ENCODE assay signal across 8 cellular contexts in the genomic region with DNA sequence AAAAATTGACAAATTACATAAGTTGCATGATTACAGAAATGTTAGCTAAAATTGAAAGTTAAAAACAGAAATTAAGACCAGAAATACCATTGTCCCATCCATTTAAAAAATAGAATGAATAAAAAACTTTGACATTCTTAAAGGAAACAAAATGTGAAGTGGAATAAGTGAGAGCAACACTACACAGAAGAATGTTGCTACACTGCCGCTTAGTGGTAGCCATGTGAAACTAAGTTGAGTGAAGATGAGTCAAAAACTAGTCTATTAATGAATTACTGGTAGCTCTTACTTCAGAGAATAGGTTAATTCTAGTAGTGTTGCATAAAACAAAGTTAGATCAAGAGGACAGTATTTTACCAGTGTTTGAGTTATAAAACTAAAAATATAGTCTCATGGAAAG.
DNase-seq lines count a peak whose midpoint lies in the region; ATAC-seq and TF ChIP-seq lines count a peak whose summit lies in the region.

No MANE protein-coding gene starts in this region.

- H3K27ac ChIP-seq in PC-3 (ENCODE audit: low read length) (no peak overlapping the region), uterus (no peak overlapping the region)

- intact Hi-C loops in PC-3 (cut with micrococcal nuclease) (loop anchor here (5.0 kb wide), 1 partner anchor 814 kb away; no protein-coding TSS in a partner anchor), uterus (cut with DNase I; ENCODE audit: low total_unique reads) (no loop called here)

- H3K27me3 ChIP-seq in PC-3 (ENCODE audit: low read length): no peaks in the 10 kb centered on the region
- no peaks in the 10 kb centered on the region for H3K27me3 ChIP-seq in uterus

- no peak overlapping the region for H3K4me2 ChIP-seq in PC-3 (ENCODE audit: low read length)

- H3K9me3 ChIP-seq in PC-3 (ENCODE audit: low read length) (no peaks in the 10 kb centered on the region), uterus (no peaks in the 10 kb centered on the region)

- TF ChIP-seq POLR2A in uterus (IDR thresholded peaks at IDR 0.05): no peak

- DNase-seq in A172 (ENCODE audit: low spot score): peak; percentile 0
- DNase-seq in GM12865 (ENCODE audit: low read depth): peak; percentile 5
- peak; percentile 43 for DNase-seq in PC-3
- no peak for DNase-seq in fibroblast of villous mesenchyme (ENCODE audit: low read depth)
- DNase-seq in uterus: no peak
- no peak for DNase-seq in CD1c-positive myeloid dendritic cell (ENCODE audit: extremely low spot score)
- DNase-seq in NCI-H2227 treated with DMSO at 0.1 percent for 48 hours (lab: John Stamatoyannopoulos, UW): no peak

- no peaks in the 10 kb centered on the region for H3K79me2 ChIP-seq in PC-3 (ENCODE audit: low read length)

- TF ChIP-seq CTCF in GM12865 (IDR thresholded peaks at IDR 0.05; ENCODE audit: insufficient read depth, low read depth, low read length, missing control alignments): peak; percentile 50
- peak; percentile 63 for TF ChIP-seq CTCF in PC-3 (conservative IDR thresholded peaks at IDR 0.05; ENCODE audit: low read depth, low read length)
- TF ChIP-seq CTCF in fibroblast of villous mesenchyme (IDR thresholded peaks at IDR 0.05; ENCODE audit: insufficient read depth, low read depth, low read length): peak; percentile 42
- TF ChIP-seq CTCF in uterus (IDR thresholded peaks at IDR 0.05): peak in 3 of 4 experiments; percentile 5 to 11 (median 11)

- no peak overlapping the region for H2AFZ ChIP-seq in PC-3 (ENCODE audit: low read length)

- no TSS peak for BruUV-seq in PC-3 (replicated peaks; lab: Mats Ljungman, UMichigan)

- peak; percentile 76 for ATAC-seq in HG02884 (IDR thresholded peaks at IDR 0.05; ENCODE audit: unreplicated experiment)
- 0 out of 2 replicates have a peak, but pooled peaks have one; percentile 24 for ATAC-seq in PC-3

- no peaks in the 10 kb centered on the region for H3F3A ChIP-seq in PC-3 (ENCODE audit: low read length, unreplicated experiment)

- CTCF ChIA-PET in PC-3 (lab: Charles Lee): interaction anchor here (0.6 to 1.2 kb wide), 2 partner anchors 140 to 495 kb away, joined by 3 to 5 read pairs; no protein-coding TSS in a partner anchor

- H3K4me1 ChIP-seq in PC-3 (ENCODE audit: insufficient read depth, low read length): no peaks in the 10 kb centered on the region
- no peaks in the 10 kb centered on the region for H3K4me1 ChIP-seq in uterus

- no peak overlapping the region for H3K4me3 ChIP-seq in GM12865 (ENCODE audit: low read depth, low read length)
- no peak overlapping the region for H3K4me3 ChIP-seq in PC-3 (ENCODE audit: low read length)
- no peak overlapping the region for H3K4me3 ChIP-seq in fibroblast of villous mesenchyme (ENCODE audit: low read depth, low read length)
- no peak overlapping the region for H3K4me3 ChIP-seq in uterus

- no peaks in the 10 kb centered on the region for H4K20me1 ChIP-seq in PC-3 (ENCODE audit: low read length)

- H3K36me3 ChIP-seq in PC-3 (ENCODE audit: low read depth, low read length): no peaks in the 10 kb centered on the region
- H3K36me3 ChIP-seq in uterus: no peaks in the 10 kb centered on the region

- POLR2A ChIA-PET in PC-3 (lab: Charles Lee; ENCODE audit: unreplicated experiment): no interaction called here

- H3K9ac ChIP-seq in PC-3 (ENCODE audit: low read length): no peak overlapping the region

- no peaks in the 10 kb centered on the region for H3K9me2 ChIP-seq in PC-3 (replicated peaks; ENCODE audit: low read length)

Comparison
In these comparisons a context has a peak if more than half of its experiments do, and no peak if none do; other contexts are left out.
1. DNase-seq: peak in A172 (single experiment), GM12865 (single experiment) and PC-3 (single experiment); none in fibroblast of villous mesenchyme (single experiment), uterus (0 of 2), CD1c-positive myeloid dendritic cell (single experiment) and NCI-H2227 treated with DMSO at 0.1 percent for 48 hours (single experiment).
2. CTCF ChIP-seq: peak in every context shown above with its lines; median percentile 63 in PC-3; 50 in GM12865; 42 in fibroblast of villous mesenchyme; 11 in uterus.